1 cellular context compared by ENCODE assay signal in genomic region chr20:6819599-6819998, GRCh38.
TF ChIP-seq lines count a peak whose summit lies in the region.

No MANE protein-coding gene starts in this region.

TF ChIP-seq in HepG2, 621 proteins besides CTCF, POLR2A, EP300 and RAD21 (continued from another document):
- TF ChIP-seq STAT6 (CRISPR knock-in tag; IDR thresholded peaks at IDR 0.05; ENCODE audit: borderline replicate concordance) (no peak), ZSCAN20 (CRISPR knock-in tag; IDR thresholded peaks at IDR 0.05; ENCODE audit: borderline replicate concordance) (no peak), STAG1 (CRISPR knock-in tag; IDR thresholded peaks at IDR 0.05) (peak; percentile 70), SMC3 (IDR thresholded peaks at IDR 0.05; ENCODE audit: low read length) (peak; percentile 46; the same call in 1 of the 2 replicates)
